8 cellular contexts compared by ENCODE assay signal in the genomic region with DNA sequence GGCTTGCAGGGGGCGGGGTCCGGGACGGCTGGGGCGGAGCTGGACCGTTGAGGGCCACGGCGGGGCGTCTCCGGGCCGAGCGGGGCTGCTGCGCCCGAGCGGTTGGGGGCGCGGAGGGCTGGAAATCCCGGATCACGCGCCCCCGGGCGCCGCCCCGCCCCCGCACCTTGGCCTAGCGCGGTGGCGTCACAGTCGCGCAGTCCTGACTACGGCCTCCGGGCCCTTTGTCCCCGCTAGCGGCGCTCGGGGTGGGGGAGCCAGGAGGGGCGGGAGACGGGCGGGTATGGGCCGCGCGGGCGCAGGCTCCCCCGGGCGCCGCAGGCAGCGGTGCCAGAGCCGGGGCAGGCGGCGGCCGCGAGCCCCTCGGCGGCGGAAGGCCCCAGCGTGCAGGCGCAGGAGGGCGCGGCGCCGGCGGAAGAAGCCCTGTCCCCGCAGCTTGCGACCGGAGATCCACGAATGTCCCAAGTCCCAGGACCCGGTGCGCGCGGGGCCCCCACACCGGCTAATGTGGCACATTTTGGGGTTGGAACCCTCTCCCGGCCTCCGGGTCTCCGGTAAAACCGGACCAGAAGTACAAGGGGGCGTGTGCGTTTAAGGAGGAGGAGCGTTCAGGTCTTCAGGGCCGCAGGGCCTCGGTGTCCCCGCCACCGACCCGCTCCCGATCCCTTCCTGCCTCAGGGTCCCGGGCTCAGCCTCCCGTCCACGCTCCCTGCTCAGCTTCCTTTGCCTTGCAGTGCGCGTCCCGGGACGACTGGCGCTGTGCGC.
A peak's percentile ranks its signal among the peaks of the same experiment; 100 is the strongest.
DNase-seq lines count a peak whose midpoint lies in the region; ATAC-seq lines count a peak whose summit lies in the region.

No MANE protein-coding gene starts in this region.

- H3K4me1 Mint-ChIP-seq in effector memory CD8-positive, alpha-beta T cell (ENCODE audit: low read depth in 2 of 2), result peaks cover 0 to 25% of the 10 kb centered on the region in 2 donors

- no peaks in the 10 kb centered on the region for H3K9me3 Mint-ChIP-seq in effector memory CD8-positive, alpha-beta T cell

- peaks cover 64% of the 10 kb centered on the region for H3K36me3 Mint-ChIP-seq in effector memory CD8-positive, alpha-beta T cell (ENCODE audit: insufficient read depth)

- ATAC-seq in HG02970 (IDR thresholded peaks at IDR 0.05; ENCODE audit: low FRiP score, unreplicated experiment), result peak; percentile 26
- ATAC-seq in effector memory CD8-positive, alpha-beta T cell (replicated peaks), result peak; percentile 51

- no peaks in the 10 kb centered on the region for H3K27me3 Mint-ChIP-seq in effector memory CD8-positive, alpha-beta T cell

- peak overlapping the region; percentile 70 to 75 for H3K4me3 Mint-ChIP-seq in effector memory CD8-positive, alpha-beta T cell

- H3K27ac Mint-ChIP-seq in effector memory CD8-positive, alpha-beta T cell, result peak overlapping the region; percentile 22 to 82

- DNase-seq in NCI-H748 (lab: John Stamatoyannopoulos, UW; ENCODE audit: unreplicated experiment) (peak; percentile 71), NCI-H748 treated with DMSO at 0.1 percent for 48 hours (lab: John Stamatoyannopoulos, UW) (no peak), NCI-H226 (peak; percentile 65), medulla oblongata (ENCODE audit: extremely low spot score) (peak; percentile 81)
- DNase-seq in activated CD8-positive, alpha-beta memory T cell treated with anti-CD3 and anti-CD28 coated beads for 24 hours, result peak; percentile 91
- DNase-seq in effector memory CD8-positive, alpha-beta T cell, result peak; percentile 66 to 74 (median 68)
- DNase-seq in stimulated activated CD8-positive, alpha-beta memory T cell treated with anti-CD3 and anti-CD28 coated beads, Interleukin-12 subunit alpha, Interleukin-12 subunit beta, amount 100 ng/mL, for 1 hour (ENCODE audit: low read depth), result peak; percentile 51
